Comparison of ENCODE assay signal across 11 cellular contexts in genomic region chr12:68899251-68899771, GRCh38. TPM values are rescaled to one million over a fixed set of nuclear protein-coding genes. Genes with fewer than 3 reads are reported as not detected.
DNase-seq lines count a peak whose midpoint lies in the region; ATAC-seq, FAIRE-seq and TF ChIP-seq lines count a peak whose summit lies in the region.
"Had no signal": no experiment of that assay in that cellular context is flagged by ENCODE, and none has a peak within 500 bp of the region (broad histone marks: within the 10 kb centered on the region; RNA-seq: fewer than 3 reads in every experiment).

No MANE protein-coding gene starts in this region.

- H3K4me1 Mint-ChIP-seq in activated naive CD8-positive, alpha-beta T cell treated with anti-CD3 and anti-CD28 coated beads for 36 hours = no peaks in the 10 kb centered on the region
- H3K4me1 Mint-ChIP-seq in activated CD4-positive, alpha-beta T cell treated with anti-CD3 and anti-CD28 coated beads for 36 hours = peaks cover under 1% of the 10 kb centered on the region

- no peak overlapping the region for H3K27ac ChIP-seq in SJSA1
- peak overlapping the region; percentile 64 for H3K27ac ChIP-seq in left ventricle myocardium inferior (replicated peaks)

- H3K4me3 Mint-ChIP-seq in activated naive CD8-positive, alpha-beta T cell treated with anti-CD3 and anti-CD28 coated beads for 36 hours = no peak overlapping the region
- H3K4me3 Mint-ChIP-seq in activated CD4-positive, alpha-beta T cell treated with anti-CD3 and anti-CD28 coated beads for 36 hours = no peak overlapping the region
- H3K4me3 Mint-ChIP-seq: activated T-cell treated with anti-CD3 and anti-CD28 coated beads, Interleukin-2, amount 50 U/mL, for 72 hours had no signal

- POLR2A ChIA-PET in activated CD4-positive, alpha-beta T cell treated with anti-CD3 and anti-CD28 coated beads for 36 hours (lab: Charles Lee) = no interaction called here

- peak overlapping the region; percentile 39 for H3K9ac ChIP-seq in skeletal muscle satellite cell (ENCODE audit: low read depth, low read length)

- peaks cover 12% of the 10 kb centered on the region for H3K27me3 Mint-ChIP-seq in activated naive CD8-positive, alpha-beta T cell treated with anti-CD3 and anti-CD28 coated beads for 36 hours
- peaks cover 8% of the 10 kb centered on the region for H3K27me3 Mint-ChIP-seq in activated CD4-positive, alpha-beta T cell treated with anti-CD3 and anti-CD28 coated beads for 36 hours

- H3K9me3 ChIP-seq in SJSA1 (replicated peaks) (peaks cover 13% of the 10 kb centered on the region), left ventricle myocardium inferior (replicated peaks) (no peaks in the 10 kb centered on the region), skeletal muscle satellite cell (replicated peaks; ENCODE audit: low read length) (no peaks in the 10 kb centered on the region)

- H3K36me3 Mint-ChIP-seq in activated naive CD8-positive, alpha-beta T cell treated with anti-CD3 and anti-CD28 coated beads for 36 hours = no peaks in the 10 kb centered on the region
- peaks cover 2% of the 10 kb centered on the region for H3K36me3 Mint-ChIP-seq in activated CD4-positive, alpha-beta T cell treated with anti-CD3 and anti-CD28 coated beads for 36 hours (ENCODE audit: low read depth)

- no peak overlapping the region for H3K27ac Mint-ChIP-seq in activated naive CD8-positive, alpha-beta T cell treated with anti-CD3 and anti-CD28 coated beads for 36 hours
- H3K27ac Mint-ChIP-seq in activated CD4-positive, alpha-beta T cell treated with anti-CD3 and anti-CD28 coated beads for 36 hours = no peak overlapping the region
- H3K27ac Mint-ChIP-seq: activated T-cell treated with anti-CD3 and anti-CD28 coated beads, Interleukin-2, amount 50 U/mL, for 72 hours had no signal

- H3K4me1 ChIP-seq in SJSA1 (replicated peaks) (no peaks in the 10 kb centered on the region), left ventricle myocardium inferior (no peaks in the 10 kb centered on the region), skeletal muscle satellite cell (ENCODE audit: control insufficient read depth, insufficient read depth, low read length) (peaks cover 39% of the 10 kb centered on the region)

- ATAC-seq in activated CD4-positive, alpha-beta T cell treated with anti-CD3 and anti-CD28 coated beads for 36 hours = no peak
- ATAC-seq in GM18519 (IDR thresholded peaks at IDR 0.05; ENCODE audit: low FRiP score, unreplicated experiment) = no peak
- ATAC-seq: activated T-cell treated with anti-CD3 and anti-CD28 coated beads, Interleukin-2, amount 50 U/mL, for 72 hours had no signal

- peak; percentile 64 for FAIRE-seq in H54 (lab: Jason Lieb, UNC)

- H3K4me2 ChIP-seq in skeletal muscle satellite cell (ENCODE audit: low read length) = no peak overlapping the region

- H3K36me3 ChIP-seq in SJSA1 = no peaks in the 10 kb centered on the region
- no peaks in the 10 kb centered on the region for H3K36me3 ChIP-seq in left ventricle myocardium inferior
- no peaks in the 10 kb centered on the region for H3K36me3 ChIP-seq in skeletal muscle satellite cell (ENCODE audit: insufficient read depth, low read length)

- no peak for TF ChIP-seq POLR2A in H54 (IDR thresholded peaks at IDR 0.05; ENCODE audit: low read depth, low read length)

- peak; percentile 44 for TF ChIP-seq CTCF in left ventricle myocardium inferior (IDR thresholded peaks at IDR 0.05; ENCODE audit: borderline replicate concordance)

- H3K4me3 ChIP-seq in SJSA1 (no peak overlapping the region), left ventricle myocardium inferior (no peak overlapping the region), skeletal muscle satellite cell (ENCODE audit: low read length) (no peak overlapping the region)

- no peak for DNase-seq in H54 (ENCODE audit: insufficient read length, low spot score)
- peak; percentile 76 to 87 for DNase-seq in SJSA1 (ENCODE audit: low read depth in 1 of 2, low spot score in 2 of 2)
- DNase-seq in left ventricle myocardium inferior = no peak
- no peak for DNase-seq in activated naive CD8-positive, alpha-beta T cell treated with anti-CD3 and anti-CD28 coated beads for 36 hours
- DNase-seq in activated CD4-positive, alpha-beta T cell treated with anti-CD3 and anti-CD28 coated beads for 36 hours = no peak
- DNase-seq in NCI-H1436 (lab: John Stamatoyannopoulos, UW) = no peak
- DNase-seq: activated T-cell treated with anti-CD3 and anti-CD28 coated beads, Interleukin-2, amount 50 U/mL, for 72 hours; RPMI8226; stimulated activated CD4-positive, alpha-beta T cell treated with anti-CD3 and anti-CD28 coated beads, Interleukin-2, amount 100 ng/mL, for 24 hours had no signal

- H3K9me3 Mint-ChIP-seq in activated naive CD8-positive, alpha-beta T cell treated with anti-CD3 and anti-CD28 coated beads for 36 hours = no peaks in the 10 kb centered on the region
- no peaks in the 10 kb centered on the region for H3K9me3 Mint-ChIP-seq in activated CD4-positive, alpha-beta T cell treated with anti-CD3 and anti-CD28 coated beads for 36 hours (ENCODE audit: low read depth)
- H3K9me3 Mint-ChIP-seq: activated T-cell treated with anti-CD3 and anti-CD28 coated beads, Interleukin-2, amount 50 U/mL, for 72 hours had no signal

- intact Hi-C loops in left ventricle myocardium inferior (cut with micrococcal nuclease) = no loop called here
- intact Hi-C loops in activated CD4-positive, alpha-beta T cell treated with anti-CD3 and anti-CD28 coated beads for 36 hours (cut with DNase I, micrococcal nuclease) = no loop called here

- H3K27me3 ChIP-seq in SJSA1 (replicated peaks) (peaks cover 69% of the 10 kb centered on the region), left ventricle myocardium inferior (ENCODE audit: low read depth) (no peaks in the 10 kb centered on the region), skeletal muscle satellite cell (ENCODE audit: control insufficient read depth, insufficient read depth, low read length) (no peaks in the 10 kb centered on the region)

- CTCF ChIA-PET in activated CD4-positive, alpha-beta T cell treated with anti-CD3 and anti-CD28 coated beads for 36 hours (lab: Charles Lee) = no interaction called here

RNA-seq across cellular contexts. Expression of gene CPM, which starts 33.7 kb away (rescaled TPM):
- total RNA-seq in SJSA1 (2014; rRNA removed; shearing (Covaris generic)) = 72.6 and 74.4 TPM in 2 replicates
- 6.3 TPM for total RNA-seq in left ventricle myocardium inferior
- 11.7 and 13.8 TPM in 2 replicates for total RNA-seq in skeletal muscle satellite cell (2012; rRNA removed)
- 1 to 10 TPM; 5.8 to 8.0 TPM for total RNA-seq in activated naive CD8-positive, alpha-beta T cell treated with anti-CD3 and anti-CD28 coated beads for 36 hours
- 10 to 100 TPM; 18.0 to 18.7 TPM for total RNA-seq in activated CD4-positive, alpha-beta T cell treated with anti-CD3 and anti-CD28 coated beads for 36 hours

Comparison
In these comparisons a context has a peak if more than half of its experiments do, and no peak if none do; other contexts are left out.
1. DNase-seq: peak in SJSA1 (2 of 2); none in H54 (single experiment), left ventricle myocardium inferior (single experiment), activated naive CD8-positive, alpha-beta T cell treated with anti-CD3 and anti-CD28 coated beads for 36 hours (single experiment), activated CD4-positive, alpha-beta T cell treated with anti-CD3 and anti-CD28 coated beads for 36 hours (single experiment) and NCI-H1436 (single experiment).